ENCODE assay signal across 21 cellular contexts in the genomic region with DNA sequence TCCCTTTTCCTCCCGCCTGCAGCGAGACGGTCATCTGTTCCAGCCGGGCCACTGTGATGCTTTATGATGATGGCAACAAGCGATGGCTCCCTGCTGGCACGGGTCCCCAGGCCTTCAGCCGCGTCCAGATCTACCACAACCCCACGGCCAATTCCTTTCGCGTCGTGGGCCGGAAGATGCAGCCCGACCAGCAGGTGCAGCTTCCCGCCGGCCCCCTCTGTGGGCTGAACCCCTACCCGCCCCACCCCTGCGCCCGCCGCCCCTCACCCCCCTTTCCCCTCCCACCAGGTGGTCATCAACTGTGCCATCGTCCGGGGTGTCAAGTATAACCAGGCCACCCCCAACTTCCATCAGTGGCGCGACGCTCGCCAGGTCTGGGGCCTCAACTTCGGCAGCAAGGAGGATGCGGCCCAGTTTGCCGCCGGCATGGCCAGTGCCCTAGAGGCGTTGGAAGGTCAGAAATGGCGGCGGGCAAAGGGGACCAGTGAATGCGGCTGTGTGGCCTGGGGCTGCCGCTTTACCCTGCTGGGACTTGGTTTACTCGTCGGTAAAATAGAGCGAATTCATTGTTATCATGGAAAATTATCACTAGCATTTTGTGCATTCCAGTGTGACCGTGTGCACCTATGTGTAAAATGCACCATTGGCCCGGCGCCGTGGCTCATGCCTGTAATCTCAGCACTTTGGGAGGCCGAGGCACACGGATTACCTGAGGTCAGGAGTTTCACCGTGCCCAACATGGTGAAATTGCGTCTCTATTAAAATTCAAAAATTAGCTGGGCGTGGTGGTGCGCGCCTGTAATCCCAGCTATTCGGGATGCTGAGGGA. TPM values are rescaled to one million over a fixed set of nuclear protein-coding genes. Genes with fewer than 3 reads are reported as not detected.
DNase-seq lines count a peak whose midpoint lies in the region; ATAC-seq and TF ChIP-seq lines count a peak whose summit lies in the region.
"Had no signal": no experiment of that assay in that cellular context is flagged by ENCODE, and none has a peak within 500 bp of the region (broad histone marks: within the 10 kb centered on the region; RNA-seq: fewer than 3 reads in every experiment).

No MANE protein-coding gene starts in this region.

- no peak overlapping the region for H2BK120ac ChIP-seq in trophoblast cell (ENCODE audit: insufficient read depth, low read length, poor library complexity)

- no peaks in the 10 kb centered on the region for H3K27me3 Mint-ChIP-seq in activated CD4-positive, alpha-beta memory T cell treated with anti-CD3 and anti-CD28 coated beads, Interleukin-2, amount 10 ng/mL, durations not matched to agents 7 days and 5 days
- no peaks in the 10 kb centered on the region for H3K27me3 Mint-ChIP-seq in activated CD4-positive, alpha-beta memory T cell treated with anti-CD3 and anti-CD28 coated beads for 36 hours
- H3K27me3 Mint-ChIP-seq: CD4-positive, alpha-beta memory T cell had no signal

- intact Hi-C loops in activated CD4-positive, alpha-beta memory T cell treated with anti-CD3 and anti-CD28 coated beads for 36 hours (cut with micrococcal nuclease), result no loop called here
- intact Hi-C loops in Panc1 (cut with micrococcal nuclease; ENCODE audit: unreplicated experiment) (no loop called here), tibial artery (cut with DNase I; ENCODE audit: low total_unique reads) (no loop called here)

- no peak overlapping the region for H3K18ac ChIP-seq in trophoblast cell (ENCODE audit: low read length)

- H4K12ac ChIP-seq in trophoblast cell (ENCODE audit: low read depth, low read length), result no peak overlapping the region

- H4K8ac ChIP-seq in trophoblast cell (ENCODE audit: low read depth, low read length), result no peak overlapping the region

- H3K23ac ChIP-seq in trophoblast cell (ENCODE audit: low read length), result no peak overlapping the region

- H3K4me3 ChIP-seq in Panc1 (ENCODE audit: low read depth in 2 of 2, low read length in 2 of 2) (no peak overlapping the region), duodenal mucosa (ENCODE audit: low read depth in 1 of 2, low read length in 2 of 2) (no peak overlapping the region), trophoblast cell (ENCODE audit: low read depth, low read length) (no peak overlapping the region), tibial artery (no peak overlapping the region)
- H3K4me3 ChIP-seq: psoas muscle, smooth muscle cell had no signal

- no peaks in the 10 kb centered on the region for H3K79me1 ChIP-seq in trophoblast cell (ENCODE audit: low read length)

- H3K4ac ChIP-seq in trophoblast cell (ENCODE audit: low read depth, low read length), result no peak overlapping the region

- no CpG with 5 or more reads among the region's 50 CpGs for WGBS in trophoblast cell (ENCODE audit: extremely low coverage, insufficient coverage, insufficient read length)

- no peak overlapping the region for H4K91ac ChIP-seq in trophoblast cell (ENCODE audit: low read depth, low read length)

- H3K9me3 ChIP-seq in Panc1 (ENCODE audit: control insufficient read depth, insufficient read depth, low read depth, low read length), result no peaks in the 10 kb centered on the region
- H3K9me3 ChIP-seq in duodenal mucosa (ENCODE audit: control insufficient read depth in 1 of 2, low read length in 2 of 2), result no peaks in the 10 kb centered on the region
- no peaks in the 10 kb centered on the region for H3K9me3 ChIP-seq in trophoblast cell (ENCODE audit: insufficient read depth, low read depth, low read length)
- no peaks in the 10 kb centered on the region for H3K9me3 ChIP-seq in tibial artery
- H3K9me3 ChIP-seq: psoas muscle had no signal

- H3K27ac ChIP-seq in Panc1 (ENCODE audit: low read length) (peak overlapping the region; percentile 48; the same call in 1 of the 2 replicates), duodenal mucosa (ENCODE audit: low read depth, low read length) (peak overlapping the region; percentile 10), trophoblast cell (ENCODE audit: low read depth, low read length) (no peak overlapping the region), tibial artery (no peak overlapping the region)
- H3K27ac ChIP-seq: psoas muscle had no signal

- in situ Hi-C loops in Panc1 (cut with HindIII; ENCODE audit: low pct_unique_long_range_greater_than_20kb, low sequenced_read_pairs), result no loop called here

- TF ChIP-seq CTCF in Panc1 (IDR thresholded peaks at IDR 0.05) (no peak), tibial artery (IDR thresholded peaks at IDR 0.05) (no peak)

- no peak overlapping the region for H3K4me2 ChIP-seq in trophoblast cell (ENCODE audit: low read length)
- H3K4me2 ChIP-seq: smooth muscle cell had no signal

- H2AK5ac ChIP-seq in trophoblast cell (ENCODE audit: low read length), result no peak overlapping the region

- H2BK5ac ChIP-seq in trophoblast cell (ENCODE audit: low read depth, low read length, poor library complexity), result no peak overlapping the region

- peak overlapping the region; percentile 49 for H3K27ac Mint-ChIP-seq in activated CD4-positive, alpha-beta memory T cell treated with anti-CD3 and anti-CD28 coated beads, Interleukin-2, amount 10 ng/mL, durations not matched to agents 7 days and 5 days
- no peak overlapping the region for H3K27ac Mint-ChIP-seq in activated CD4-positive, alpha-beta memory T cell treated with anti-CD3 and anti-CD28 coated beads for 36 hours

- no peaks in the 10 kb centered on the region for H3K9me3 Mint-ChIP-seq in activated CD4-positive, alpha-beta memory T cell treated with anti-CD3 and anti-CD28 coated beads, Interleukin-2, amount 10 ng/mL, durations not matched to agents 7 days and 5 days
- H3K9me3 Mint-ChIP-seq in activated CD4-positive, alpha-beta memory T cell treated with anti-CD3 and anti-CD28 coated beads for 36 hours, result no peaks in the 10 kb centered on the region
- H3K9me3 Mint-ChIP-seq: CD4-positive, alpha-beta memory T cell; immature natural killer cell had no signal

- H3K36me3 ChIP-seq in Panc1 (ENCODE audit: control insufficient read depth, insufficient read depth, low read length) (no peaks in the 10 kb centered on the region; the same call in 1 of the 2 replicates), duodenal mucosa (ENCODE audit: control insufficient read depth in 1 of 2, insufficient read depth in 2 of 2, low read length in 2 of 2) (peaks cover 18 to 39% of the 10 kb centered on the region in 2 donors), trophoblast cell (ENCODE audit: control insufficient read depth in 1 of 2, insufficient read depth in 2 of 2, low read length in 2 of 2) (peaks cover 68 to 80% of the 10 kb centered on the region in 2 experiments), tibial artery (peaks cover 47 to 71% (median 57%) of the 10 kb centered on the region in 3 donors)

- H2AFZ ChIP-seq in trophoblast cell (ENCODE audit: insufficient read depth, low read length, poor library complexity), result no peak overlapping the region

- POLR2A ChIA-PET in activated CD4-positive, alpha-beta memory T cell treated with anti-CD3 and anti-CD28 coated beads, Interleukin-2, amount 10 ng/mL, durations not matched to agents 7 days and 5 days (lab: Charles Lee), result no interaction called here
- POLR2A ChIA-PET in activated CD4-positive, alpha-beta memory T cell treated with anti-CD3 and anti-CD28 coated beads for 36 hours (lab: Charles Lee), result no interaction called here
- POLR2A ChIA-PET in Panc1 (lab: Charles Lee), result no interaction called here

- H3K27me3 ChIP-seq in Panc1 (ENCODE audit: control insufficient read depth, insufficient read depth, low read length) (no peaks in the 10 kb centered on the region), duodenal mucosa (ENCODE audit: control insufficient read depth in 1 of 2, insufficient read depth in 2 of 2, low read length in 2 of 2) (no peaks in the 10 kb centered on the region), trophoblast cell (ENCODE audit: insufficient read depth, low read length) (no peaks in the 10 kb centered on the region), tibial artery (no peaks in the 10 kb centered on the region)

- H3K4me1 Mint-ChIP-seq in activated CD4-positive, alpha-beta memory T cell treated with anti-CD3 and anti-CD28 coated beads, Interleukin-2, amount 10 ng/mL, durations not matched to agents 7 days and 5 days, result peaks cover 64% of the 10 kb centered on the region
- peaks cover 37% of the 10 kb centered on the region for H3K4me1 Mint-ChIP-seq in activated CD4-positive, alpha-beta memory T cell treated with anti-CD3 and anti-CD28 coated beads for 36 hours (ENCODE audit: low read depth)

- CTCF ChIA-PET in activated CD4-positive, alpha-beta memory T cell treated with anti-CD3 and anti-CD28 coated beads, Interleukin-2, amount 10 ng/mL, durations not matched to agents 7 days and 5 days (lab: Charles Lee), result no interaction called here
- CTCF ChIA-PET in activated CD4-positive, alpha-beta memory T cell treated with anti-CD3 and anti-CD28 coated beads for 36 hours (lab: Charles Lee), result no interaction called here
- CTCF ChIA-PET in Panc1 (lab: Charles Lee), result no interaction called here

- H3K36me3 Mint-ChIP-seq in activated CD4-positive, alpha-beta memory T cell treated with anti-CD3 and anti-CD28 coated beads, Interleukin-2, amount 10 ng/mL, durations not matched to agents 7 days and 5 days (ENCODE audit: low read depth), result peaks cover 57% of the 10 kb centered on the region
- H3K36me3 Mint-ChIP-seq in activated CD4-positive, alpha-beta memory T cell treated with anti-CD3 and anti-CD28 coated beads for 36 hours, result peaks cover 23% of the 10 kb centered on the region

- ATAC-seq in Panc1 (no peak), GM21526 (IDR thresholded peaks at IDR 0.05; ENCODE audit: low FRiP score, unreplicated experiment) (no peak)
- ATAC-seq: psoas muscle had no signal

- H2BK12ac ChIP-seq in trophoblast cell (ENCODE audit: low read length), result no peak overlapping the region

- peaks cover 17% of the 10 kb centered on the region for H3K4me1 ChIP-seq in Panc1 (ENCODE audit: control insufficient read depth, insufficient read depth, low read length)
- H3K4me1 ChIP-seq in duodenal mucosa (ENCODE audit: control insufficient read depth in 1 of 2, insufficient read depth in 2 of 2, low read length in 2 of 2), result peaks cover 42 to 43% of the 10 kb centered on the region in 2 donors
- peaks cover 3 to 20% of the 10 kb centered on the region in 2 experiments for H3K4me1 ChIP-seq in trophoblast cell (ENCODE audit: control insufficient read depth in 1 of 2, insufficient read depth in 2 of 2, low read length in 2 of 2)
- H3K4me1 ChIP-seq in tibial artery, result peaks cover 0 to 28% (median 22%) of the 10 kb centered on the region in 4 donors

- no TSS peak for BruUV-seq in Panc1 (replicated peaks; lab: Mats Ljungman, UMichigan)

- H3K4me3 Mint-ChIP-seq in activated CD4-positive, alpha-beta memory T cell treated with anti-CD3 and anti-CD28 coated beads, Interleukin-2, amount 10 ng/mL, durations not matched to agents 7 days and 5 days, result no peak overlapping the region
- no peak overlapping the region for H3K4me3 Mint-ChIP-seq in activated CD4-positive, alpha-beta memory T cell treated with anti-CD3 and anti-CD28 coated beads for 36 hours

- no peak overlapping the region for H3K9ac ChIP-seq in duodenal mucosa (ENCODE audit: low read depth in 1 of 2, low read length in 2 of 2)
- no peak overlapping the region for H3K9ac ChIP-seq in trophoblast cell (ENCODE audit: low read length)

- DNase-seq in activated CD4-positive, alpha-beta memory T cell treated with anti-CD3 and anti-CD28 coated beads, Interleukin-2, amount 10 ng/mL, durations not matched to agents 7 days and 5 days, result no peak
- DNase-seq in activated CD4-positive, alpha-beta memory T cell treated with anti-CD3 and anti-CD28 coated beads for 36 hours, result no peak
- DNase-seq in Panc1 (ENCODE audit: low read depth, low spot score) (no peak), trophoblast cell (peak; percentile 86 to 94), tibial artery (no peak), NCI-H2227 treated with DMSO at 0.1 percent for 48 hours (lab: John Stamatoyannopoulos, UW) (no peak)
- DNase-seq: activated CD4-positive, alpha-beta T cell treated with anti-CD3 and anti-CD28 coated beads for 48 hours; activated T-cell treated with anti-CD3 and anti-CD28 coated beads, Interleukin-2, amount 50 U/mL, for 48 hours; caudate nucleus; CD4-positive, alpha-beta memory T cell; DND-41; effector CD8-positive, alpha-beta T cell; immature natural killer cell; Karpas-422; NCI-H1092; NCI-H526 treated with DMSO at 0.1 percent for 48 hours; stimulated activated CD4-positive, alpha-beta T cell treated with anti-CD3 and anti-CD28 coated beads, Interleukin-4, amount 100 ng/mL, for 4 hours had no signal

- no peak overlapping the region for H3K14ac ChIP-seq in trophoblast cell (ENCODE audit: low read length)

- peaks cover 18% of the 10 kb centered on the region for H3K79me2 ChIP-seq in trophoblast cell (ENCODE audit: control insufficient read depth, insufficient read depth, low read length, poor library complexity)

RNA-seq across cellular contexts. Expression of a gene that starts 10.6 kb away (rescaled TPM):
- total RNA-seq in activated CD4-positive, alpha-beta memory T cell treated with anti-CD3 and anti-CD28 coated beads, Interleukin-2, amount 10 ng/mL, durations not matched to agents 7 days and 5 days, result 100 to 1,000 TPM; 224 to 233 TPM
- total RNA-seq in activated CD4-positive, alpha-beta memory T cell treated with anti-CD3 and anti-CD28 coated beads for 36 hours, result 100 to 1,000 TPM; 167 to 174 TPM
- 101 TPM for total RNA-seq in Panc1 (2021; ENCODE audit: unreplicated experiment)
- polyA plus RNA-seq in Panc1 (2012; ENCODE audit: insufficient read length), result 108 TPM
- polyA plus RNA-seq in trophoblast cell (2013), result 229 and 249 TPM in 2 replicates

RNA-seq across cellular contexts. Expression of a gene that starts 19.6 kb away (rescaled TPM):
- total RNA-seq in activated CD4-positive, alpha-beta memory T cell treated with anti-CD3 and anti-CD28 coated beads, Interleukin-2, amount 10 ng/mL, durations not matched to agents 7 days and 5 days, result 1 to 10 TPM; 3.5 to 4.3 TPM
- total RNA-seq in activated CD4-positive, alpha-beta memory T cell treated with anti-CD3 and anti-CD28 coated beads for 36 hours, result 1 to 10 TPM; 3.5 to 3.6 TPM
- total RNA-seq in Panc1 (2021; ENCODE audit: unreplicated experiment), result 3.3 TPM
- 10.2 TPM for polyA plus RNA-seq in Panc1 (2012; ENCODE audit: insufficient read length)
- 32.0 and 34.1 TPM in 2 replicates for polyA plus RNA-seq in trophoblast cell (2013)

RNA-seq across cellular contexts. Expression of a gene that starts 21.0 kb away (rescaled TPM):
- total RNA-seq in activated CD4-positive, alpha-beta memory T cell treated with anti-CD3 and anti-CD28 coated beads, Interleukin-2, amount 10 ng/mL, durations not matched to agents 7 days and 5 days, result 1 to 10 TPM; 3.0 to 5.5 TPM
- total RNA-seq in activated CD4-positive, alpha-beta memory T cell treated with anti-CD3 and anti-CD28 coated beads for 36 hours, result 1 to 10 TPM; 1.5 to 2.2 TPM
- 15.6 TPM for total RNA-seq in Panc1 (2021; ENCODE audit: unreplicated experiment)
- 31.9 TPM for polyA plus RNA-seq in Panc1 (2012; ENCODE audit: insufficient read length)
- polyA plus RNA-seq in trophoblast cell (2013), result 68.7 and 72.2 TPM in 2 replicates

RNA-seq across cellular contexts. Expression of a gene that starts 50.1 kb away (rescaled TPM):
- total RNA-seq in activated CD4-positive, alpha-beta memory T cell treated with anti-CD3 and anti-CD28 coated beads, Interleukin-2, amount 10 ng/mL, durations not matched to agents 7 days and 5 days, result 10 to 100 TPM; 15.3 to 16.1 TPM
- total RNA-seq in activated CD4-positive, alpha-beta memory T cell treated with anti-CD3 and anti-CD28 coated beads for 36 hours, result 1 to 10 TPM; 3.7 to 5.9 TPM
- total RNA-seq in Panc1 (2021; ENCODE audit: unreplicated experiment), result 13.4 TPM
- polyA plus RNA-seq in Panc1 (2012; ENCODE audit: insufficient read length), result 6.1 TPM
- 37.2 and 40.1 TPM in 2 replicates for polyA plus RNA-seq in trophoblast cell (2013)

Comparison
In these comparisons a context has a peak if more than half of its experiments do, and no peak if none do; other contexts are left out.
1. DNase-seq: peak in trophoblast cell (2 of 2); none in activated CD4-positive, alpha-beta memory T cell treated with anti-CD3 and anti-CD28 coated beads, Interleukin-2, amount 10 ng/mL, durations not matched to agents 7 days and 5 days (single experiment), activated CD4-positive, alpha-beta memory T cell treated with anti-CD3 and anti-CD28 coated beads for 36 hours (single experiment), Panc1 (single experiment), tibial artery (0 of 2) and NCI-H2227 treated with DMSO at 0.1 percent for 48 hours (single experiment).
2. H3K27ac ChIP-seq: peak in Panc1 (single experiment) and duodenal mucosa (single experiment); none in trophoblast cell (single experiment) and tibial artery (0 of 2).